ENCODE assay signal across 8 cellular contexts in genomic region chr19:34213283-34213682, GRCh38.
"Had no signal": no experiment of that assay in that cellular context is flagged by ENCODE, and none has a peak within 500 bp of the region (broad histone marks: within the 10 kb centered on the region; RNA-seq: fewer than 3 reads in every experiment).

No MANE protein-coding gene starts in this region.

- DNase-seq: GM23248, GOT3, H7, KG1 had no signal

- H3K27ac ChIP-seq: GM23248, HL-60 had no signal

- ATAC-seq: HCT116 had no signal

- H2AFZ ChIP-seq: GM23248 had no signal

- H3K4me1 ChIP-seq: HAP-1 had no signal

- H3K4me3 Mint-ChIP-seq: IgD-negative memory B cell had no signal

- H3K27me3 Mint-ChIP-seq: IgD-negative memory B cell had no signal

- H3K36me3 Mint-ChIP-seq: IgD-negative memory B cell had no signal

- H3K4me3 ChIP-seq: GM23248, HAP-1 had no signal

- H3K9me3 ChIP-seq: HAP-1 had no signal

- H3K9ac ChIP-seq: GM23248 had no signal
